In the genomic region with DNA sequence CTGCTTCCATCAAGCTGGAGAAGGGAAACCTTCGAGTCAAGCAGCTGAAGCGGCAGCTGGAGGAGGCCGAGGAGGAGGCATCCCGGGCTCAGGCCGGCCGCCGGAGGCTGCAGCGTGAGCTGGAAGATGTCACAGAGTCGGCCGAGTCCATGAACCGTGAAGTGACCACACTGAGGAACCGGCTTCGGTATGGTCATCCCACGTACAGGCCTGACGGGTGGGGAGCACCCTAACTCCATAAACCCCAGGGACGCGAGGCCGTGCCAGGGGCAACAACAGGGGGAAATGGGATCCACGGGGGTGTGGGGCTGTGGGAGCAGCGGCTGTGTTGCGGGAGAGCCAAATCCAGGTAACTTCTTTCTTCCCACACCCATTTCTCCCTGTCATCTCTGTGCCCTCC, we compare ENCODE assay signal across 21 cellular contexts. TPM values are rescaled to one million over a fixed set of nuclear protein-coding genes. Genes with fewer than 3 reads are reported as not detected.
DNase-seq lines count a peak whose midpoint lies in the region; ATAC-seq and TF ChIP-seq lines count a peak whose summit lies in the region.
"Had no signal": no experiment of that assay in that cellular context is flagged by ENCODE, and none has a peak within 500 bp of the region (broad histone marks: within the 10 kb centered on the region; RNA-seq: fewer than 3 reads in every experiment).

No MANE protein-coding gene starts in this region.

- H3K36me3 Mint-ChIP-seq in chondrocyte (ENCODE audit: low read depth) = peaks cover 1% of the 10 kb centered on the region
- H3K36me3 Mint-ChIP-seq: CD4-positive, CD25-positive, alpha-beta regulatory T cell; CD8-positive, alpha-beta T cell had no signal

- H3K4me3 Mint-ChIP-seq in chondrocyte (ENCODE audit: unreplicated experiment) = no peak overlapping the region
- H3K4me3 Mint-ChIP-seq: B cell; CD4-positive, CD25-positive, alpha-beta regulatory T cell; CD8-positive, alpha-beta T cell; H9 had no signal

- H3K79me2 ChIP-seq in osteoblast (ENCODE audit: insufficient read depth, low read length) = no peaks in the 10 kb centered on the region

- H3K27me3 ChIP-seq in osteoblast (ENCODE audit: insufficient read depth, low read length) = peaks cover 20% of the 10 kb centered on the region

- no peaks in the 10 kb centered on the region for H3K9me3 ChIP-seq in osteoblast (ENCODE audit: low read depth, low read length)
- H3K9me3 ChIP-seq: BLaER1, Caco-2 had no signal

- DNase-seq in Daoy (ENCODE audit: low read depth) (peak; percentile 0), chondrocyte (ENCODE audit: low spot score) (peak; percentile 59), osteoblast (ENCODE audit: insufficient read length, low spot score, missing footprints) (peak; percentile 52), Right ventricle myocardium inferior (ENCODE audit: missing footprints) (no peak), cardiac septum (ENCODE audit: low spot score) (no peak), T-helper 2 cell (no peak)
- DNase-seq: Caco-2; CD4-positive, CD25-positive, alpha-beta regulatory T cell; CD8-positive, alpha-beta T cell; DMS153; DND-41; EL; GDM1; GM23248; H9 had no signal

- intact Hi-C loops in Right ventricle myocardium inferior (cut with DNase I) = no loop called here
- intact Hi-C loops in cardiac septum (cut with DNase I) = no loop called here

- peaks cover 3% of the 10 kb centered on the region for H3K4me1 Mint-ChIP-seq in chondrocyte (ENCODE audit: low read depth)

- TF ChIP-seq CTCF in chondrocyte (IDR thresholded peaks at IDR 0.05) (no peak), osteoblast (IDR thresholded peaks at IDR 0.05; ENCODE audit: extremely low read depth, low read depth, low read length) (no peak)

- no peak overlapping the region for H3K27ac Mint-ChIP-seq in chondrocyte (ENCODE audit: unreplicated experiment)
- H3K27ac Mint-ChIP-seq: B cell; CD4-positive, CD25-positive, alpha-beta regulatory T cell; CD8-positive, alpha-beta T cell; H9 had no signal

- ATAC-seq in Right ventricle myocardium inferior = no peak
- ATAC-seq: CD8-positive, alpha-beta T cell; GM12878; HCT116 had no signal

- H3K9me3 Mint-ChIP-seq in chondrocyte (ENCODE audit: low read depth) = no peaks in the 10 kb centered on the region
- H3K9me3 Mint-ChIP-seq: CD8-positive, alpha-beta T cell; H9 had no signal

- H3K4me1 ChIP-seq in osteoblast (ENCODE audit: insufficient read depth, low read length) = no peaks in the 10 kb centered on the region
- H3K4me1 ChIP-seq: BLaER1 had no signal

- no peaks in the 10 kb centered on the region for H4K20me1 ChIP-seq in osteoblast (ENCODE audit: insufficient read depth, low read length)

- H3K36me3 ChIP-seq in osteoblast (ENCODE audit: insufficient read depth, low read length) = no peaks in the 10 kb centered on the region
- H3K36me3 ChIP-seq: BLaER1 had no signal

- H3K27me3 Mint-ChIP-seq in chondrocyte (ENCODE audit: low read depth) = peaks cover 54% of the 10 kb centered on the region

- no peak overlapping the region for H2AFZ ChIP-seq in osteoblast (ENCODE audit: low read length)
- H2AFZ ChIP-seq: GM23248 had no signal

- no peak overlapping the region for H3K27ac ChIP-seq in osteoblast (ENCODE audit: low read depth, low read length)
- H3K27ac ChIP-seq: 22Rv1, BLaER1, C4-2B, GM23248 had no signal

- H3K4me3 ChIP-seq in osteoblast (ENCODE audit: insufficient read depth, low read length) = no peak overlapping the region
- H3K4me3 ChIP-seq: BLaER1, GM12878, GM23248 had no signal

- H3K4me2 ChIP-seq in osteoblast (ENCODE audit: insufficient read depth, low read length) = no peak overlapping the region
- H3K4me2 ChIP-seq: BLaER1 had no signal

RNA-seq across cellular contexts. Expression of a gene that starts 20.2 kb away (rescaled TPM):
- 0.06 and 0.15 TPM in 2 replicates for total RNA-seq in Daoy (2014; rRNA removed; shearing (Covaris generic))
- total RNA-seq in chondrocyte (4.9 to 9.3 TPM (median 8.9 TPM) in 3 replicates), osteoblast (under 0.01 TPM in 1 of 2 replicates, not detected in the other), Right ventricle myocardium inferior (1.7 TPM), cardiac septum (3.8 TPM)

RNA-seq across cellular contexts. Expression of a gene that starts 56.4 kb away (rescaled TPM):
- not detected in 2 replicates for total RNA-seq in Daoy (2014; rRNA removed; shearing (Covaris generic))
- total RNA-seq in chondrocyte (0.27 to 0.74 TPM (median 0.55 TPM) in 3 replicates), osteoblast (under 0.01 and 0.29 TPM in 2 replicates), Right ventricle myocardium inferior (0.27 TPM), cardiac septum (0.24 TPM)

Comparison
In these comparisons a context has a peak if more than half of its experiments do, and no peak if none do; other contexts are left out.
1. DNase-seq: peak in Daoy (single experiment), chondrocyte (single experiment) and osteoblast (single experiment); none in Right ventricle myocardium inferior (single experiment), cardiac septum (single experiment) and T-helper 2 cell (0 of 5).